ENCODE assay signal across 16 cellular contexts in the genomic region with DNA sequence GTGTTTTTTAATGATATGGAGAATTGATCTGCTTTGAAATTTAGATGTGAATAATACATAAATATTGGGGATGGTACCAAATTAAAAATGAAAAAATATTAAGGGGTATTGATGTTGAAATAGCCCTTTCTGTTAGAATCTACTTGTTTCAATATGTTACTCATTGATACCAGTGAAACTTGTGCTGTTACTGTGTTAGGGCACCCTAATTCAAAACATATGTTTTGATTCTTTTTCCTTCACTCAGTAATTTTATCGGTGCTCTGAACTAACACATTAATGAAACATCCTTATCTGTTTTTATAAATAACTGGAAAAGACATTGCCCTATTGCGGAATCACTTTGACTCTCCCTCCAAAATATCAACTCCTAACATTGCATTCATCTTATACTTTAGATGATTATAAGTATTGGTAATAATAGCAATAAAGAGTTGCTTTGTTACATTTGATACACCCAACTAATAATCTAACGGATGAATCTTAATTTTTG. TPM values are rescaled to one million over a fixed set of nuclear protein-coding genes. Genes with fewer than 3 reads are reported as not detected.
DNase-seq lines count a peak whose midpoint lies in the region; ATAC-seq and TF ChIP-seq lines count a peak whose summit lies in the region.
"Had no signal": no experiment of that assay in that cellular context is flagged by ENCODE, and none has a peak within 500 bp of the region (broad histone marks: within the 10 kb centered on the region; RNA-seq: fewer than 3 reads in every experiment).

No MANE protein-coding gene starts in this region.

- no peaks in the 10 kb centered on the region for H3K9me3 ChIP-seq in T-helper 17 cell (ENCODE audit: control insufficient read depth, low read length, poor library complexity, severe bottlenecking)

- H3K36me3 Mint-ChIP-seq in T-helper 17 cell (ENCODE audit: low read depth): peaks cover 2% of the 10 kb centered on the region

- no peaks in the 10 kb centered on the region for H3K27me3 Mint-ChIP-seq in T-helper 17 cell

- DNase-seq in AG09309 (ENCODE audit: low read depth) (peak; percentile 14), AG20443 (ENCODE audit: low spot score) (peak; percentile 13), T-helper 17 cell (no peak), fibroblast of peridontal ligament (ENCODE audit: extremely low read depth) (peak; percentile 62), kidney glomerular epithelial cell (lab: John Stamatoyannopoulos, UW) (no peak), GM10266 (ENCODE audit: extremely low spot score) (no peak), NCI-H1694 (lab: John Stamatoyannopoulos, UW) (no peak), SIG-M5 (lab: John Stamatoyannopoulos, UW) (no peak)
- DNase-seq: DMS 273 treated with DMSO at 0.1 percent for 48 hours, GDM1, HCEC 1CT, NCI-H1105 treated with DMSO at 0.1 percent for 48 hours, NCI-H187 treated with DMSO at 0.1 percent for 48 hours, NCI-H69, Right ventricle myocardium superior had no signal

- H3K4me3 ChIP-seq in AG09309 (ENCODE audit: control insufficient read depth, low read depth, low read length): no peak overlapping the region
- H3K4me3 ChIP-seq: BLaER1 treated with 17β-estradiol and CSF1 and Interleukin-3, amounts not matched to agents 10 nM and 100 nM had no signal

- no peak for TF ChIP-seq CTCF in AG09309 (IDR thresholded peaks at IDR 0.05; ENCODE audit: control insufficient read depth, insufficient read depth, low read depth, low read length, missing control alignments)
- no peak for TF ChIP-seq CTCF in GM10266 (IDR thresholded peaks at IDR 0.05; ENCODE audit: control insufficient read depth, insufficient read depth, low read depth, missing control alignments)

- no peak for ATAC-seq in T-helper 17 cell

- no peak overlapping the region for H3K4me3 Mint-ChIP-seq in T-helper 17 cell

- peak overlapping the region; percentile 24 for H3K27ac Mint-ChIP-seq in T-helper 17 cell

- H3K4me1 Mint-ChIP-seq in T-helper 17 cell: peaks cover 10% of the 10 kb centered on the region

RNA-seq across cellular contexts. Expression of gene CCNB2, which starts 52.0 kb away (rescaled TPM):
- total RNA-seq in T-helper 17 cell: under 1 TPM in 1 of 2 donors, not detected in 1; 0.73 TPM

Comparison
In these comparisons a context has a peak if more than half of its experiments do, and no peak if none do; other contexts are left out.
1. DNase-seq: peak in AG09309 (single experiment), AG20443 (single experiment) and fibroblast of peridontal ligament (single experiment); none in T-helper 17 cell (0 of 3), kidney glomerular epithelial cell (single experiment), GM10266 (single experiment), NCI-H1694 (single experiment) and SIG-M5 (single experiment).